ENCODE assay signal across 16 cellular contexts in the genomic region with DNA sequence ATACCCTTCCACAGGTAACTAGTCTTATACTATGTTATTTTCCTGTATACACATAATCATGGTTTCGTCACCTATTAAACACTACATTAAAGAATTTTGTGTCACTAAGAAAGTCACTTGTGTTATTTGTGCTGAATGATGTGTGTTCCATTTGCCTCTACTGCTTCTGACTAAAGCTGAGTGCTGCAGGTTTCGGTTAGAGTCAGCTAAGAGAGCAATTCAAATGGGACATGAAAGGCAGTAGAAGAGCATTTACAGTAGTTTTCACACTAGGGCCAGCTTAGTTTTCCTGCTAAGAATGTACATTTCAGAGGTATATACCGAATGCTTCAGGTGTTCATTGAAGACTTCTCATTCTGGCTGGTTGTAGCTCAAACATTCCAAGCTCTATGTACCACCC.
"Had no signal": no experiment of that assay in that cellular context is flagged by ENCODE, and none has a peak within 500 bp of the region (broad histone marks: within the 10 kb centered on the region; RNA-seq: fewer than 3 reads in every experiment).

No MANE protein-coding gene starts in this region.

- H3K36me3 ChIP-seq: left ventricle myocardium inferior, lower lobe of right lung had no signal

- DNase-seq: dorsolateral prefrontal cortex; effector CD8-positive, alpha-beta T cell; foreskin melanocyte; head of caudate nucleus; kidney; left cardiac atrium; left ventricle myocardium inferior; lower lobe of right lung; natural killer cell; posterior cingulate gyrus; stimulated activated CD4-positive, alpha-beta T cell treated with anti-CD3 and anti-CD28 coated beads, Interleukin-2, amount 100 ng/mL, for 24 hours; stimulated activated CD4-positive, alpha-beta T cell treated with anti-CD3 and anti-CD28 coated beads, Interleukin-4, amount 100 ng/mL, for 4 hours; stimulated activated naive CD4-positive, alpha-beta T cell treated with Interleukin-2 at 50 U/mL for 16 hours; trophoblast cell had no signal

- H3K4me2 ChIP-seq: hepatocyte had no signal

- H3K27me3 ChIP-seq: dorsolateral prefrontal cortex, hepatocyte had no signal

- H3K27ac ChIP-seq: dorsolateral prefrontal cortex, hepatocyte, left ventricle myocardium inferior, lower lobe of right lung had no signal

- H3K79me2 ChIP-seq: hepatocyte had no signal

- H2AFZ ChIP-seq: hepatocyte had no signal

- ATAC-seq: left cardiac atrium, lower lobe of right lung, natural killer cell, sciatic nerve had no signal

- H3K4me3 ChIP-seq: dorsolateral prefrontal cortex, hepatocyte, left ventricle myocardium inferior, lower lobe of right lung had no signal

- H3K4me1 ChIP-seq: left ventricle myocardium inferior, lower lobe of right lung had no signal
